In the genomic region with DNA sequence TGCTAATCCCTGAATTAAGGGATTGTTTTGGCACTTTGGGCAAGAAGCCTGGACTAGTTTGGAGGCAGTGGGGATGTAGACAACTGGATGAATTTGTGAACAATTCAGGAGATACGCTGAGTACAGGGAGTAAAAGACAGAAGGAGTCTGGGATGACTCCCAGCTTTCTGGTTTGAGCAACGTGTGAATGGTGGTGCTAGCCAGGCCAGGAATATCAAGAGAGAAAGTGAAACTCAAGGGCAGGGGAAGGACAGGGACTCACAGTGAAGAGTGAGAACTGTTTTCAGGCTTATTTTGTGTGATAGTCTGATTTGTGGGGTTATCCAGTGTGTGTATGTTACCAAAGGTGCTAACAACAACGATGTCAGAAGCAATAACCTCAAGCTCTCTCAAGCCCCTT, we compare ENCODE assay signal across 1 cellular context.
TF ChIP-seq lines count a peak whose summit lies in the region.

No MANE protein-coding gene starts in this region.

TF ChIP-seq in K562, 482 proteins besides CTCF, POLR2A, EP300 and RAD21:
- TF ChIP-seq SAFB (IDR thresholded peaks at IDR 0.05; ENCODE audit: borderline replicate concordance, low read depth, low read length) (no peak), BRCA1 (IDR thresholded peaks at IDR 0.05) (no peak), BRCA1 (CRISPR knock-in tag; IDR thresholded peaks at IDR 0.05) (no peak), RB1 (IDR thresholded peaks at IDR 0.05; ENCODE audit: low read depth) (no peak), ZNF143 (CRISPR knock-in tag; IDR thresholded peaks at IDR 0.05) (no peak), CBX8 (IDR thresholded peaks at IDR 0.05; ENCODE audit: borderline replicate concordance, extremely low read depth, low read depth, low read length, poor library complexity, severe bottlenecking) (no peak), SOX6 (IDR thresholded peaks at IDR 0.05) (no peak), ZNF224 (CRISPR knock-in tag; IDR thresholded peaks at IDR 0.05) (no peak), PTTG1 (tag; IDR thresholded peaks at IDR 0.05; ENCODE audit: low read depth) (no peak), FOXJ3 (CRISPR knock-in tag; IDR thresholded peaks at IDR 0.05) (no peak), STAG1 (CRISPR knock-in tag; IDR thresholded peaks at IDR 0.05; ENCODE audit: borderline replicate concordance) (no peak), TEAD1 (CRISPR knock-in tag; IDR thresholded peaks at IDR 0.05) (no peak), HMGN3 (IDR thresholded peaks at IDR 0.05; ENCODE audit: borderline replicate concordance, extremely low read depth, insufficient read length, low read depth, low read length) (no peak), ZNF124 (CRISPR knock-in tag; IDR thresholded peaks at IDR 0.05) (no peak), MCM7 (IDR thresholded peaks at IDR 0.05) (no peak)
TF ChIP-seq in K562: peak in this region for 0.
